Comparison of ENCODE assay signal across 9 cellular contexts in the genomic region with DNA sequence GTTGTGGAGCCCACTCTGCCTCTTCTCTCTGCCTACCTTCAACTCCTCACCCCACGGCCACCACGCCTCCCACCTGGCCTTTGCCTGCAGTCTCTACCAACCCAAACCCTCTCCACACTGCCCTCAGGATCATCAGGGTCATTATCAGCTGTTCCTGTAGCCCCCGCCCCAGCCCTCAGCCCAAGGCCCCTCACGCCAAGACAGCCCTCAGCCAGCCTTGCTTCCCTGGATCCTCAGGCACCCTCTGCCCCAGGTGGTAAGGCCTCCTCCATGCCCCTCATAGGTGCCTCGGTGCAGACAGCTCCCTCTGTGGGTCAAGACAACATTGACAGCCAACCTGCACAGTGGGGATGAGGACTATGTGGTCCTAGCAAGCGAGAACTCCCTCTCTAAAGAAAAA.
DNase-seq lines count a peak whose midpoint lies in the region; ATAC-seq and TF ChIP-seq lines count a peak whose summit lies in the region.
"Had no signal": no experiment of that assay in that cellular context is flagged by ENCODE, and none has a peak within 500 bp of the region (broad histone marks: within the 10 kb centered on the region; RNA-seq: fewer than 3 reads in every experiment).

No MANE protein-coding gene starts in this region.

- H3K9me3 ChIP-seq in BLaER1: no peaks in the 10 kb centered on the region
- H3K9me3 ChIP-seq in HUES6 (ENCODE audit: control insufficient read depth, insufficient read depth, low read depth, low read length): no peaks in the 10 kb centered on the region

- H4K20me1 ChIP-seq in BLaER1: peaks cover 57% of the 10 kb centered on the region

- H3K27ac Mint-ChIP-seq in stimulated activated memory B cell treated with anti-CD40 and anti-IgM and Interleukin-4, amounts not matched to agents 10 μg/mL and 1 μg/mL and 100 μg/mL, for 72 hours: peak overlapping the region; percentile 97

- peak overlapping the region; percentile 95 for H3K4me2 ChIP-seq in BLaER1

- peak overlapping the region; percentile 93 for H3K4me3 Mint-ChIP-seq in stimulated activated memory B cell treated with anti-CD40 and anti-IgM and Interleukin-4, amounts not matched to agents 10 μg/mL and 1 μg/mL and 100 μg/mL, for 72 hours

- peaks cover 75% of the 10 kb centered on the region for H3K4me1 Mint-ChIP-seq in stimulated activated memory B cell treated with anti-CD40 and anti-IgM and Interleukin-4, amounts not matched to agents 10 μg/mL and 1 μg/mL and 100 μg/mL, for 72 hours

- H3K9ac ChIP-seq in BLaER1 (peak overlapping the region; percentile 94; the same call in 1 of the 2 replicates), HUES6 (ENCODE audit: low read length) (no peak overlapping the region)

- no peaks in the 10 kb centered on the region for H3K27me3 ChIP-seq in BLaER1
- no peaks in the 10 kb centered on the region for H3K27me3 ChIP-seq in HUES6 (ENCODE audit: control insufficient read depth, insufficient read depth, low read length)

- H3K27ac ChIP-seq in BLaER1 (peak overlapping the region; percentile 95), HUES6 (ENCODE audit: low read depth, low read length) (no peak overlapping the region)
- H3K27ac ChIP-seq: HL-60 had no signal

- H3K36me3 ChIP-seq in BLaER1 (no peaks in the 10 kb centered on the region), HUES6 (ENCODE audit: control insufficient read depth, insufficient read depth, low read length) (0 out of 2 replicates have a peak, but pooled peaks cover 8% of the 10 kb centered on the region)

- peak; percentile 35 for TF ChIP-seq CTCF in foreskin fibroblast (IDR thresholded peaks at IDR 0.05; ENCODE audit: low read depth, low read length)

- no peaks in the 10 kb centered on the region for H3K27me3 Mint-ChIP-seq in stimulated activated memory B cell treated with anti-CD40 and anti-IgM and Interleukin-4, amounts not matched to agents 10 μg/mL and 1 μg/mL and 100 μg/mL, for 72 hours

- H3K36me3 Mint-ChIP-seq in stimulated activated memory B cell treated with anti-CD40 and anti-IgM and Interleukin-4, amounts not matched to agents 10 μg/mL and 1 μg/mL and 100 μg/mL, for 72 hours: peaks cover 12% of the 10 kb centered on the region

- H3K4me3 ChIP-seq in BLaER1 (peak overlapping the region; percentile 84), HUES6 (ENCODE audit: low read depth, low read length) (peak overlapping the region; percentile 73; the same call in 1 of the 2 replicates), foreskin fibroblast (ENCODE audit: low read depth in 1 of 2, low read length in 2 of 2) (peak overlapping the region; percentile 64 to 67)

- DNase-seq in activated T-cell treated with anti-CD3 and anti-CD28 coated beads for 24 hours (ENCODE audit: low read depth) (peak; percentile 21), foreskin fibroblast (peak in 1 of 2 donors; percentile 11), NCI-H510A treated with DMSO at 0.1 percent for 48 hours (lab: John Stamatoyannopoulos, UW) (no peak), NCI-H187 (lab: John Stamatoyannopoulos, UW) (no peak), inferior parietal cortex (ENCODE audit: extremely low spot score) (no peak)

- H3K4me1 ChIP-seq in BLaER1 (peaks cover 86% of the 10 kb centered on the region), HUES6 (ENCODE audit: control insufficient read depth, insufficient read depth, low read length) (peaks cover 46% of the 10 kb centered on the region)

- no peaks in the 10 kb centered on the region for H3K9me3 Mint-ChIP-seq in stimulated activated memory B cell treated with anti-CD40 and anti-IgM and Interleukin-4, amounts not matched to agents 10 μg/mL and 1 μg/mL and 100 μg/mL, for 72 hours

- no peak for ATAC-seq in stimulated activated memory B cell treated with anti-CD40 and anti-IgM and Interleukin-4, amounts not matched to agents 10 μg/mL and 1 μg/mL and 100 μg/mL, for 72 hours
